Comparison of ENCODE assay signal across 8 cellular contexts in genomic region chr19:1093811-1094553, GRCh38.
DNase-seq lines count a peak whose midpoint lies in the region; ATAC-seq and TF ChIP-seq lines count a peak whose summit lies in the region.

No MANE protein-coding gene starts in this region.

- H3K9ac ChIP-seq in KMS-11 (peak overlapping the region; percentile 59; the same call in 1 of the 2 replicates), muscle layer of colon (ENCODE audit: low read length) (peak overlapping the region; percentile 86)

- DNase-seq in choroid plexus epithelial cell (ENCODE audit: low read depth): no peak
- DNase-seq in NCI-H187 (lab: John Stamatoyannopoulos, UW): no peak
- no peak for DNase-seq in islet precursor cell
- no peak for DNase-seq in ecto neural progenitor cell (ENCODE audit: low spot score)

- H3K27ac ChIP-seq in ACC112 (ENCODE audit: low read depth, low read length): peak overlapping the region; percentile 57; the same call in 1 of the 2 replicates
- H3K27ac ChIP-seq in KMS-11: no peak overlapping the region; the same call in 1 of the 2 replicates
- H3K27ac ChIP-seq in muscle layer of colon (ENCODE audit: low read depth, low read length): peak overlapping the region; percentile 61

- H3K4me1 ChIP-seq in ACC112 (ENCODE audit: control insufficient read depth, insufficient read depth, low read length, unreplicated experiment): peaks cover 11% of the 10 kb centered on the region
- peaks cover 16% of the 10 kb centered on the region for H3K4me1 ChIP-seq in KMS-11 (ENCODE audit: low read depth, poor library complexity, severe bottlenecking)
- H3K4me1 ChIP-seq in muscle layer of colon (ENCODE audit: insufficient read depth, low read length): peaks cover 20% of the 10 kb centered on the region

- no peak for ATAC-seq in GM21360 (IDR thresholded peaks at IDR 0.05; ENCODE audit: unreplicated experiment)

- H3K9me3 ChIP-seq in muscle layer of colon (ENCODE audit: low read length): no peaks in the 10 kb centered on the region

- H3K4me2 ChIP-seq in KMS-11: peak overlapping the region; percentile 78

- no peaks in the 10 kb centered on the region for H3K36me3 ChIP-seq in ACC112 (ENCODE audit: insufficient read depth, low read length)
- H3K36me3 ChIP-seq in KMS-11 (ENCODE audit: insufficient read depth): no peaks in the 10 kb centered on the region
- peaks cover 16% of the 10 kb centered on the region for H3K36me3 ChIP-seq in muscle layer of colon (ENCODE audit: insufficient read depth, low read length)

- TF ChIP-seq CTCF in KMS-11 (conservative IDR thresholded peaks at IDR 0.05; ENCODE audit: low read depth, low read length) (no peak), choroid plexus epithelial cell (conservative IDR thresholded peaks at IDR 0.05; ENCODE audit: low read depth, low read length) (no peak)

- H3K79me2 ChIP-seq in ACC112 (ENCODE audit: control insufficient read depth, insufficient read depth, low read length, unreplicated experiment): peaks cover 27% of the 10 kb centered on the region
- peaks cover 26% of the 10 kb centered on the region for H3K79me2 ChIP-seq in KMS-11 (ENCODE audit: insufficient read depth, low read depth)

- no peak overlapping the region for H2AFZ ChIP-seq in ACC112 (ENCODE audit: low read length, unreplicated experiment)
- H2AFZ ChIP-seq in KMS-11 (ENCODE audit: low read depth): no peak overlapping the region

- peak overlapping the region; percentile 98 for H3K4me3 ChIP-seq in ACC112 (ENCODE audit: low read depth, low read length)
- no peak overlapping the region for H3K4me3 ChIP-seq in KMS-11 (IDR thresholded peaks at IDR 0.05; ENCODE audit: insufficient read depth, low read depth, low read length)
- peak overlapping the region; percentile 85 for H3K4me3 ChIP-seq in choroid plexus epithelial cell (ENCODE audit: low read depth, low read length)
- H3K4me3 ChIP-seq in muscle layer of colon (ENCODE audit: low read depth in 1 of 2, low read length in 2 of 2): peak overlapping the region; percentile 88 to 92

- H4K20me1 ChIP-seq in KMS-11 (ENCODE audit: insufficient read depth): 0 out of 2 replicates have a peak, but pooled peaks cover 4% of the 10 kb centered on the region

- H3K27me3 ChIP-seq in ACC112 (ENCODE audit: insufficient read depth, low read length): no peaks in the 10 kb centered on the region
- H3K27me3 ChIP-seq in KMS-11 (ENCODE audit: insufficient read depth, low read depth): no peaks in the 10 kb centered on the region
- H3K27me3 ChIP-seq in muscle layer of colon (ENCODE audit: control insufficient read depth in 1 of 2, insufficient read depth in 2 of 2, low read length in 2 of 2): no peaks in the 10 kb centered on the region
